ENCODE assay signal across 8 cellular contexts in genomic region chr7:5699951-5700384, GRCh38.
DNase-seq lines count a peak whose midpoint lies in the region; ATAC-seq and TF ChIP-seq lines count a peak whose summit lies in the region.

No MANE protein-coding gene starts in this region.

- peaks cover 8% of the 10 kb centered on the region for H4K20me1 ChIP-seq in DOHH2 (ENCODE audit: control insufficient read depth, insufficient read depth, low read depth, low read length)

- H3K9me2 ChIP-seq in DOHH2 (replicated peaks; ENCODE audit: control insufficient read depth, low read length), result no peaks in the 10 kb centered on the region

- H3K4me2 ChIP-seq in DOHH2 (ENCODE audit: low read length), result peak overlapping the region; percentile 53

- H3K4me1 ChIP-seq in DOHH2 (ENCODE audit: control insufficient read depth, low read length), result peaks cover 64% of the 10 kb centered on the region
- H3K4me1 ChIP-seq in mucosa of descending colon (ENCODE audit: low read depth), result peaks cover 5% of the 10 kb centered on the region

- no peaks in the 10 kb centered on the region for H3K27me3 ChIP-seq in DOHH2 (ENCODE audit: control insufficient read depth, low read length)

- intact Hi-C loops in mucosa of descending colon (cut with DNase I, micrococcal nuclease), result loop anchor here (10.0 kb wide), 1 partner anchor 205 kb away; no protein-coding TSS in a partner anchor

- peaks cover 5% of the 10 kb centered on the region; the same call in 1 of the 2 replicates for H3F3A ChIP-seq in DOHH2 (ENCODE audit: control insufficient read depth, insufficient read depth)

- peaks cover 36% of the 10 kb centered on the region for H3K36me3 Mint-ChIP-seq in activated naive CD4-positive, alpha-beta T cell treated with anti-CD3 and anti-CD28 coated beads, Interleukin-2, amount 10 ng/mL, durations not matched to agents 7 days and 5 days

- H3K9me3 ChIP-seq in DOHH2 (ENCODE audit: control insufficient read depth, insufficient read depth, low read length), result no peaks in the 10 kb centered on the region
- H3K9me3 ChIP-seq in mucosa of descending colon, result no peaks in the 10 kb centered on the region

- ATAC-seq in GM21528 (IDR thresholded peaks at IDR 0.05; ENCODE audit: low FRiP score, unreplicated experiment), result peak; percentile 53
- peak; percentile 41 for ATAC-seq in mucosa of descending colon

- H3K27ac ChIP-seq in DOHH2 (ENCODE audit: low read depth, low read length), result no peak overlapping the region

- H3K4me1 Mint-ChIP-seq in activated naive CD4-positive, alpha-beta T cell treated with anti-CD3 and anti-CD28 coated beads, Interleukin-2, amount 10 ng/mL, durations not matched to agents 7 days and 5 days, result peaks cover 79% of the 10 kb centered on the region

- no peaks in the 10 kb centered on the region for H3K9me3 Mint-ChIP-seq in activated naive CD4-positive, alpha-beta T cell treated with anti-CD3 and anti-CD28 coated beads, Interleukin-2, amount 10 ng/mL, durations not matched to agents 7 days and 5 days

- DNase-seq in NCI-H187 (lab: John Stamatoyannopoulos, UW), result peak; percentile 54 to 65
- DNase-seq in activated naive CD4-positive, alpha-beta T cell treated with anti-CD3 and anti-CD28 coated beads, Interleukin-2, amount 10 ng/mL, durations not matched to agents 7 days and 5 days, result peak; percentile 78
- DNase-seq in mucosa of descending colon, result no peak
- peak; percentile 46 to 72 (median 60) for DNase-seq in stimulated activated naive CD4-positive, alpha-beta T cell (lab: John Stamatoyannopoulos, UW)
- no peak for DNase-seq in dedifferentiated amniotic fluid mesenchymal stem cell (ENCODE audit: extremely low spot score)
- DNase-seq in RPMI8226, result no peak

- H3K27me3 Mint-ChIP-seq in activated naive CD4-positive, alpha-beta T cell treated with anti-CD3 and anti-CD28 coated beads, Interleukin-2, amount 10 ng/mL, durations not matched to agents 7 days and 5 days, result peaks cover 6% of the 10 kb centered on the region

- CTCF ChIA-PET in activated naive CD4-positive, alpha-beta T cell treated with anti-CD3 and anti-CD28 coated beads, Interleukin-2, amount 10 ng/mL, durations not matched to agents 7 days and 5 days (lab: Charles Lee), result interaction anchor here (0.9 to 7.5 kb wide), 4 partner anchors 12 to 123 kb away, joined by 3 to 63 read pairs (median 4); no protein-coding TSS in a partner anchor

- H3K36me3 ChIP-seq in DOHH2 (ENCODE audit: control insufficient read depth, low read length), result peaks cover 37% of the 10 kb centered on the region
- H3K36me3 ChIP-seq in mucosa of descending colon (ENCODE audit: low read depth), result no peaks in the 10 kb centered on the region

- TF ChIP-seq CTCF in DOHH2 (IDR thresholded peaks at IDR 0.05; ENCODE audit: low read depth, low read length, poor library complexity, severe bottlenecking) (no peak), mucosa of descending colon (IDR thresholded peaks at IDR 0.05) (no peak)

- no peaks in the 10 kb centered on the region for H3K79me2 ChIP-seq in DOHH2 (ENCODE audit: control insufficient read depth, low read length)

- no peak overlapping the region for H3K4me3 ChIP-seq in DOHH2 (ENCODE audit: low read length)
- no peak overlapping the region for H3K4me3 ChIP-seq in mucosa of descending colon

- peak overlapping the region; percentile 3 for H3K27ac Mint-ChIP-seq in activated naive CD4-positive, alpha-beta T cell treated with anti-CD3 and anti-CD28 coated beads, Interleukin-2, amount 10 ng/mL, durations not matched to agents 7 days and 5 days

- no peak overlapping the region for H3K4me3 Mint-ChIP-seq in activated naive CD4-positive, alpha-beta T cell treated with anti-CD3 and anti-CD28 coated beads, Interleukin-2, amount 10 ng/mL, durations not matched to agents 7 days and 5 days

Comparison
In these comparisons a context has a peak if more than half of its experiments do, and no peak if none do; other contexts are left out.
1. DNase-seq: peak in NCI-H187 (2 of 2), activated naive CD4-positive, alpha-beta T cell treated with anti-CD3 and anti-CD28 coated beads, Interleukin-2, amount 10 ng/mL, durations not matched to agents 7 days and 5 days (single experiment) and stimulated activated naive CD4-positive, alpha-beta T cell (6 of 6); none in mucosa of descending colon (0 of 3), dedifferentiated amniotic fluid mesenchymal stem cell (single experiment) and RPMI8226 (single experiment).